ENCODE assay signal across 17 cellular contexts in genomic region chr17:78111012-78111726, GRCh38. TPM values are rescaled to one million over a fixed set of nuclear protein-coding genes. Genes with fewer than 3 reads are reported as not detected.
A peak's percentile ranks its signal among the peaks of the same experiment; 100 is the strongest.
DNase-seq lines count a peak whose midpoint lies in the region; ATAC-seq, FAIRE-seq and TF ChIP-seq lines count a peak whose summit lies in the region.
"Had no signal": no experiment of that assay in that cellular context is flagged by ENCODE, and none has a peak within 500 bp of the region (broad histone marks: within the 10 kb centered on the region; RNA-seq: fewer than 3 reads in every experiment).

No MANE protein-coding gene starts in this region.

- H3K4me3 ChIP-seq in heart left ventricle, result no peak overlapping the region
- no peak overlapping the region for H3K4me3 ChIP-seq in right atrium auricular region
- H3K4me3 ChIP-seq in left ventricle myocardium inferior, result no peak overlapping the region
- H3K4me3 ChIP-seq: breast epithelium had no signal

- no peak for TF ChIP-seq POLR2A in heart left ventricle (IDR thresholded peaks at IDR 0.05)

- 64 to 82% (median 72%) methylated on average over 16 to 19 of the region's 19 CpGs for WGBS in heart left ventricle, 4 donors

- H3K36me3 ChIP-seq in heart left ventricle (peaks cover 0 to 77% (median 26%) of the 10 kb centered on the region in 9 donors), right atrium auricular region (no peaks in the 10 kb centered on the region), left ventricle myocardium inferior (peaks cover 14% of the 10 kb centered on the region)
- H3K36me3 ChIP-seq: breast epithelium had no signal

- peak in 2 of 5 donors; percentile 24 to 27 for DNase-seq in heart left ventricle
- no peak for DNase-seq in right atrium auricular region (ENCODE audit: low spot score)
- DNase-seq in left ventricle myocardium inferior, result peak; percentile 12
- no peak for DNase-seq in D721Med (ENCODE audit: insufficient read length, low spot score)
- DNase-seq in cortex of kidney (lab: John Stamatoyannopoulos, UW), result no peak
- DNase-seq: activated CD4-positive, alpha-beta T cell treated with anti-CD3 and anti-CD28 coated beads, Interleukin-2, amount 50 U/mL, for 4 hours; HCEC 1CT; NCI-H1694; NCI-H524 had no signal

- TF ChIP-seq CTCF in heart left ventricle (IDR thresholded peaks at IDR 0.05) (no peak), right atrium auricular region (IDR thresholded peaks at IDR 0.05) (no peak), left ventricle myocardium inferior (IDR thresholded peaks at IDR 0.05; ENCODE audit: borderline replicate concordance) (no peak), D721Med (IDR thresholded peaks at IDR 0.05; ENCODE audit: insufficient read depth, missing control alignments) (no peak)

- H3K4me1 ChIP-seq in heart left ventricle (peaks cover 0 to 59% (median 28%) of the 10 kb centered on the region in 12 donors), right atrium auricular region (peaks cover 0 to 24% of the 10 kb centered on the region in 2 donors), left ventricle myocardium inferior (peaks cover 65% of the 10 kb centered on the region)
- H3K4me1 ChIP-seq: breast epithelium had no signal

- H3K27ac ChIP-seq in heart left ventricle, result peak overlapping the region in 7 of 12 donors; percentile 15 to 59 (median 37)
- peak overlapping the region in 1 of 2 donors; percentile 40 for H3K27ac ChIP-seq in right atrium auricular region
- H3K27ac ChIP-seq in left ventricle myocardium inferior (replicated peaks), result peak overlapping the region; percentile 65
- peak overlapping the region; percentile 51 for H3K27ac ChIP-seq in temporal lobe (ENCODE audit: low read depth, low read length)
- H3K27ac ChIP-seq: breast epithelium had no signal

- ATAC-seq in heart left ventricle, result peak in 1 of 4 donors; percentile 1

- intact Hi-C loops in heart left ventricle (cut with DNase I) (loop anchor here in 9 of 10 donors (5.0 to 10.0 kb wide), 3 partner anchors 141 to 314 kb away; no protein-coding TSS in a partner anchor), left ventricle myocardium inferior (cut with micrococcal nuclease) (loop anchor here (5.0 kb wide), 1 partner anchor 66 kb away; no protein-coding TSS in a partner anchor)

- H3K9me3 ChIP-seq in heart left ventricle, result no peaks in the 10 kb centered on the region
- H3K9me3 ChIP-seq in right atrium auricular region, result no peaks in the 10 kb centered on the region
- no peaks in the 10 kb centered on the region for H3K9me3 ChIP-seq in left ventricle myocardium inferior (replicated peaks)
- H3K9me3 ChIP-seq: breast epithelium had no signal

- H3K27me3 ChIP-seq in heart left ventricle, result no peaks in the 10 kb centered on the region
- no peaks in the 10 kb centered on the region for H3K27me3 ChIP-seq in right atrium auricular region
- no peaks in the 10 kb centered on the region for H3K27me3 ChIP-seq in left ventricle myocardium inferior (ENCODE audit: low read depth)
- H3K27me3 ChIP-seq: breast epithelium had no signal

- no peak for FAIRE-seq in D721Med (lab: Jason Lieb, UNC)
- FAIRE-seq: frontal cortex, islet of Langerhans, RCC 7860 had no signal

RNA-seq across cellular contexts. Expression of gene TMC6, which starts 17.4 kb away (rescaled TPM):
- 100 to 1,000 TPM in 1 of 9 donors, 10 to 100 TPM in 8; 41.5 to 139 (median 71.4) TPM for total RNA-seq in heart left ventricle
- polyA plus RNA-seq in heart left ventricle, result 10 to 100 TPM; 31.2 to 50.1 TPM
- total RNA-seq in right atrium auricular region, result 10 to 100 TPM in 1 of 2 donors, 1 to 10 TPM in 1; 7.5 to 41.3 TPM
- 39.5 TPM for total RNA-seq in left ventricle myocardium inferior
- total RNA-seq in temporal lobe, result 2.0 TPM

RNA-seq across cellular contexts. Expression of gene TMC8, which starts 19.4 kb away (rescaled TPM):
- 10 to 100 TPM in 1 of 9 donors, 1 to 10 TPM in 5, under 1 TPM in 3; 0.81 to 21.6 (median 1.1) TPM for total RNA-seq in heart left ventricle
- polyA plus RNA-seq in heart left ventricle, result 1 to 10 TPM; 1.2 to 1.8 TPM
- 1 to 10 TPM; 1.0 to 2.6 TPM for total RNA-seq in right atrium auricular region
- 1.3 TPM for total RNA-seq in left ventricle myocardium inferior
- 0.49 TPM for total RNA-seq in temporal lobe
- total RNA-seq: LHCN-M2 had no signal

RNA-seq across cellular contexts. Expression of gene C17orf99, which starts 35.0 kb away (rescaled TPM):
- total RNA-seq in heart left ventricle, result not detected
- not detected for polyA plus RNA-seq in heart left ventricle
- total RNA-seq in right atrium auricular region, result not detected
- not detected for total RNA-seq in left ventricle myocardium inferior
- not detected for total RNA-seq in temporal lobe
- total RNA-seq: breast epithelium, LHCN-M2, mucosa of gallbladder had no signal
- polyA plus RNA-seq: urinary bladder had no signal

RNA-seq across cellular contexts. Expression of gene SYNGR2, which starts 57.2 kb away (rescaled TPM):
- total RNA-seq in heart left ventricle, result 100 to 1,000 TPM in 7 of 9 donors, 10 to 100 TPM in 2; 99.5 to 268 (median 135) TPM
- 100 to 1,000 TPM; 104 to 174 TPM for polyA plus RNA-seq in heart left ventricle
- total RNA-seq in right atrium auricular region, result 100 to 1,000 TPM in 1 of 2 donors, 10 to 100 TPM in 1; 52.8 to 129 TPM
- total RNA-seq in left ventricle myocardium inferior, result 86.9 TPM
- total RNA-seq in temporal lobe, result 3.0 TPM
